Comparison of ENCODE assay signal across 8 cellular contexts in the genomic region with DNA sequence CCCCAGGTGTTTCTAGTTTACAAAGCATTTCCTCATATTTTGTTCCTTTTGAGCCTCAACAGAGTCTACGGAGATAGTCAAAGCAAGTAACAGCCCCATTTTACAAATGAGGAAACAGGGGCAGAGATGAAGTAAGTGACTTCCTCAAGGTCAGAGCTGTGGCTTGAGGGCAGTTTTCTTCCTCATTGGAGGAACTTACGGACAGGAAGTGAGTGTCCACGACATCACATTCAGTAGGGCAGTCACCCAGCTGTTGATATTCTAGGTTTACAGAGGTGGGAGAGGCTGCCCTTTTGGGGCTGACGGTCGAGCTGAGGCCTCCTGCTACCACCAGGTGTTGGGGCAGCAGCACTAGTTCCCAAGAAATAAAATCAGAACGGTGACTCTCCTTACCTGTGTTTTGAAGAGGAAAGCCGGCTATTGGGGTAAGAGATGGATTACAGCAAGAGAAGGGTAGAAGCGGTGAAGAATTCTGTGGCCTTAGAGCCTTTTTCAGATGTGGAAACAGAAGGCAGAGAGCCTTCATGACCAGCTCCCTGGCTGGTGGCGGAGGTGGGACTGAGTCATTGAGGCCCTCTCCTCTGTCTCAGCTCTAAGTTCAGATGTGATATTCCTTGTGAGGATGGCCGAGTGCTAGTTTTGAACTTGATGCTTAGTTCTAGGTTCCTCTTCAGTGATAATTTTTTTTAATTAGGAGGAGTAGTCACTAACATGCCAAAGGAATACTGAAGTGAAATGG. TPM values are rescaled to one million over a fixed set of nuclear protein-coding genes. Genes with fewer than 3 reads are reported as not detected.
A peak's percentile ranks its signal among the peaks of the same experiment; 100 is the strongest.
DNase-seq lines count a peak whose midpoint lies in the region; ATAC-seq, FAIRE-seq and TF ChIP-seq lines count a peak whose summit lies in the region.

No MANE protein-coding gene starts in this region.

- peaks cover 0 to 4% (median 3%) of the 10 kb centered on the region in 5 donors for H3K36me3 Mint-ChIP-seq in naive thymus-derived CD4-positive, alpha-beta T cell

- peak overlapping the region; percentile 57 for H3K27ac ChIP-seq in angular gyrus (ENCODE audit: low read depth, low read length)
- no peak overlapping the region for H3K27ac ChIP-seq in naive thymus-derived CD4-positive, alpha-beta T cell (ENCODE audit: low read depth, low read length)

- CTCF ChIA-PET in naive thymus-derived CD4-positive, alpha-beta T cell (lab: Charles Lee), result no interaction called here

- POLR2A ChIA-PET in naive thymus-derived CD4-positive, alpha-beta T cell (lab: Charles Lee), result interaction anchor here (0.7 kb wide), 1 partner anchor 11 kb away, joined by 3 read pairs; no protein-coding TSS in a partner anchor

- H3K27me3 Mint-ChIP-seq in naive thymus-derived CD4-positive, alpha-beta T cell, result no peaks in the 10 kb centered on the region

- H3K4me3 Mint-ChIP-seq in naive thymus-derived CD4-positive, alpha-beta T cell, result peak overlapping the region in 2 of 10 donors; percentile 6 to 33

- FAIRE-seq in D721Med (lab: Jason Lieb, UNC), result no peak

- DNase-seq in G401 (ENCODE audit: low spot score) (peak; percentile 18), dedifferentiated amniotic fluid mesenchymal stem cell (ENCODE audit: extremely low spot score) (no peak), D721Med (ENCODE audit: insufficient read length, low spot score) (no peak), cerebellum (ENCODE audit: low spot score) (no peak)
- no peak for DNase-seq in naive thymus-derived CD4-positive, alpha-beta T cell

- peaks cover 25 to 41% of the 10 kb centered on the region in 2 donors for H3K4me1 ChIP-seq in naive thymus-derived CD4-positive, alpha-beta T cell (ENCODE audit: control insufficient read depth in 2 of 2, insufficient read depth in 2 of 2, low read length in 2 of 2)

- H3K4me1 Mint-ChIP-seq in naive thymus-derived CD4-positive, alpha-beta T cell, result peaks cover 71 to 93% (median 88%) of the 10 kb centered on the region in 7 donors

- H3K36me3 ChIP-seq in naive thymus-derived CD4-positive, alpha-beta T cell (ENCODE audit: control insufficient read depth in 2 of 3, insufficient read depth in 3 of 3, low read length in 3 of 3), result no peaks in the 10 kb centered on the region

- no peaks in the 10 kb centered on the region for H3K9me3 Mint-ChIP-seq in naive thymus-derived CD4-positive, alpha-beta T cell

- no peak overlapping the region for H3K4me3 ChIP-seq in naive thymus-derived CD4-positive, alpha-beta T cell (ENCODE audit: low read length)

- H3K9me3 ChIP-seq in naive thymus-derived CD4-positive, alpha-beta T cell (ENCODE audit: control insufficient read depth in 2 of 3, low read length in 3 of 3), result no peaks in the 10 kb centered on the region

- intact Hi-C loops in naive thymus-derived CD4-positive, alpha-beta T cell (cut with micrococcal nuclease), result no loop called here

- ATAC-seq in HG03460 (IDR thresholded peaks at IDR 0.05; ENCODE audit: unreplicated experiment) (peak; percentile 45), GM21825 (IDR thresholded peaks at IDR 0.05; ENCODE audit: unreplicated experiment) (no peak)
- ATAC-seq in naive thymus-derived CD4-positive, alpha-beta T cell, result peak; percentile 84

- in situ Hi-C loops in G401 (cut with HindIII; ENCODE audit: low sequenced_read_pairs), result no loop called here

- no peaks in the 10 kb centered on the region for H3K27me3 ChIP-seq in naive thymus-derived CD4-positive, alpha-beta T cell (ENCODE audit: control insufficient read depth in 2 of 2, insufficient read depth in 2 of 2, low read length in 2 of 2)

- peak overlapping the region in 8 of 9 donors; percentile 32 to 78 (median 54) for H3K27ac Mint-ChIP-seq in naive thymus-derived CD4-positive, alpha-beta T cell

- no peak for TF ChIP-seq CTCF in D721Med (IDR thresholded peaks at IDR 0.05; ENCODE audit: insufficient read depth, missing control alignments)

RNA-seq across cellular contexts. Expression of a gene that starts 41.7 kb away (rescaled TPM):
- total RNA-seq in G401 (2014; rRNA removed; shearing (Covaris generic)), result 1.4 and 1.5 TPM in 2 replicates
- total RNA-seq in naive thymus-derived CD4-positive, alpha-beta T cell, result 10 to 100 TPM; 42.9 to 90.8 (median 65.0) TPM
- polyA plus RNA-seq in naive thymus-derived CD4-positive, alpha-beta T cell, result 1 to 10 TPM; 4.3 to 6.3 TPM
- total RNA-seq in cerebellum, result 11.5 TPM
